ENCODE assay signal across 18 cellular contexts in genomic region chr16:6576646-6577045, GRCh38.
"Had no signal": no experiment of that assay in that cellular context is flagged by ENCODE, and none has a peak within 500 bp of the region (broad histone marks: within the 10 kb centered on the region; RNA-seq: fewer than 3 reads in every experiment).

No MANE protein-coding gene starts in this region.

- H3K4me1 Mint-ChIP-seq: IgD-negative memory B cell had no signal

- H3K27ac Mint-ChIP-seq: IgD-negative memory B cell had no signal

- H3K4me3 Mint-ChIP-seq: IgD-negative memory B cell had no signal

- ATAC-seq: K562 had no signal

- H3K36me3 Mint-ChIP-seq: IgD-negative memory B cell had no signal

- H3K27ac ChIP-seq: HL-60, KMS-11, RWPE1 had no signal

- DNase-seq: Kasumi-1, MM.1S, NCI-H1092 treated with DMSO at 0.1 percent for 48 hours, NCI-H1436, NCI-H1930, NCI-H2081, NCI-H2107, NCI-H345, NCI-H446 treated with DMSO at 0.1 percent for 48 hours, NCI-H510A treated with DMSO at 0.1 percent for 48 hours, NCI-H526, NCI-H82, SHP77 had no signal

- H3K9ac ChIP-seq: KMS-11 had no signal

- H3K4me2 ChIP-seq: KMS-11 had no signal

- H3K4me3 ChIP-seq: K562 had no signal
